Comparison of ENCODE assay signal across 9 cellular contexts in the genomic region with DNA sequence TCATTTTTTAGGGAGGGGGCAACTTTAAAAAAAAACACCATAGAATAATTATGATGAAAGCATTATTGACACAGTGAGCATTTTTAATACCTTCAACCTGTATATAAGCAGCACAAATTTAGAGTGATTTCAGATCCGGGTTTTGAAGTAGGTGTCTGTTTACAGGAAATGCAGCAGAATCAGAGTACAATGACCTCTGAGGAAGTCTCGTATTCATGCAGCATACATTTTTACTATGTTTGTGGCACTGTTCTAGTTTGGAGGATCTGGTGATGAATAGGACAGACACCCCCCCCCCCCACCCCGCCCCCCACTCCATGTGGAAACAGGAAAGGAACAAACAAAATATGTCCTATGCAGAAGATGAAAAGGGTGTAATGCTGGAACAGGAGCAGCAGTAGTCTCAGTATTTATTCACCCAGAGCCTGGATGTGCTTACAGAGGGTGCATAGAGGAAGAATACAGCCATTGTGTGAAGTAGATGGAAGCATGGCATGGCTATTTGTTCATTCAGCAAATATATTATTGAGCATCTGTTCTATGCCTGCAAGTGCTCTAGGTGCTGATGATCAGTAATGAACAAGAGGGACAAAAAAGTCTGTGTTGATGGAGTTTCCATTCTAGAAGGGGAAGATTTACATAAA. TPM values are rescaled to one million over a fixed set of nuclear protein-coding genes. Genes with fewer than 3 reads are reported as not detected.
DNase-seq lines count a peak whose midpoint lies in the region; ATAC-seq and TF ChIP-seq lines count a peak whose summit lies in the region.
"Had no signal": no experiment of that assay in that cellular context is flagged by ENCODE, and none has a peak within 500 bp of the region (broad histone marks: within the 10 kb centered on the region; RNA-seq: fewer than 3 reads in every experiment).

No MANE protein-coding gene starts in this region.

- H3K4me1 Mint-ChIP-seq in Calu3 (ENCODE audit: low read depth, unreplicated experiment), result peaks cover 14% of the 10 kb centered on the region
- H3K4me1 Mint-ChIP-seq in activated T-helper 2 cell treated with anti-CD3 and anti-CD28 coated beads, Interferon-gamma antibody, Interleukin-2, Interleukin-4, amounts not matched to agents 10 μg/mL and 5 μg/mL and 100 μg/mL, durations not matched to agents 14 hours and 24 hours and 36 hours (ENCODE audit: low read depth), result peaks cover 32% of the 10 kb centered on the region

- BruUV-seq in Calu3 (replicated peaks; lab: Mats Ljungman, UMichigan), result no TSS peak

- peaks cover 10% of the 10 kb centered on the region for H3K4me1 ChIP-seq in mucosa of descending colon (ENCODE audit: low read depth)
- H3K4me1 ChIP-seq in testis, result no peaks in the 10 kb centered on the region

- no peaks in the 10 kb centered on the region for H3K9me3 ChIP-seq in mucosa of descending colon
- no peaks in the 10 kb centered on the region for H3K9me3 ChIP-seq in testis

- whole genome bisulfite sequencing in testis, 2 donors, result 58 to 65% methylated on average over 3 of the region's 3 CpGs

- TF ChIP-seq CTCF in Calu3 (IDR thresholded peaks at IDR 0.05; ENCODE audit: unreplicated experiment) (no peak), mucosa of descending colon (IDR thresholded peaks at IDR 0.05) (no peak), testis (IDR thresholded peaks at IDR 0.05) (no peak)

- no peak for DNase-seq in Calu3
- DNase-seq in activated T-helper 2 cell treated with anti-CD3 and anti-CD28 coated beads, Interferon-gamma antibody, Interleukin-2, Interleukin-4, amounts not matched to agents 10 μg/mL and 5 μg/mL and 100 μg/mL, durations not matched to agents 14 hours and 24 hours and 36 hours (ENCODE audit: low spot score), result no peak
- no peak for DNase-seq in mucosa of descending colon
- DNase-seq in OCI-M1 (lab: John Stamatoyannopoulos, UW), result no peak
- no peak for DNase-seq in NCI-H1092 treated with DMSO at 0.1 percent for 48 hours (lab: John Stamatoyannopoulos, UW)
- no peak for DNase-seq in HT-29 (ENCODE audit: low spot score)
- no peak for DNase-seq in testis

- H3K36me3 ChIP-seq in mucosa of descending colon (ENCODE audit: low read depth) (no peaks in the 10 kb centered on the region), testis (ENCODE audit: low read depth, missing control alignments) (no peaks in the 10 kb centered on the region)

- intact Hi-C loops in Calu3 (cut with micrococcal nuclease; ENCODE audit: unreplicated experiment), result no loop called here
- intact Hi-C loops in activated T-helper 2 cell treated with anti-CD3 and anti-CD28 coated beads, Interferon-gamma antibody, Interleukin-2, Interleukin-4, amounts not matched to agents 10 μg/mL and 5 μg/mL and 100 μg/mL, durations not matched to agents 14 hours and 24 hours and 36 hours (cut with micrococcal nuclease), result loop anchor here (2.0 to 5.0 kb wide), 3 partner anchors 20 to 171 kb away; a partner anchor contains a TSS
- intact Hi-C loops in mucosa of descending colon (cut with DNase I, micrococcal nuclease), result no loop called here
- intact Hi-C loops in testis (cut with DNase I; ENCODE audit: low total_unique reads), result no loop called here

- ATAC-seq in HG02642 (IDR thresholded peaks at IDR 0.05; ENCODE audit: poor library complexity, unreplicated experiment) (peak; percentile 34), mucosa of descending colon (peak; percentile 79)
- ATAC-seq: Panc1 had no signal

- no peaks in the 10 kb centered on the region for H3K9me3 Mint-ChIP-seq in Calu3 (ENCODE audit: low read depth, unreplicated experiment)
- H3K9me3 Mint-ChIP-seq in activated T-helper 2 cell treated with anti-CD3 and anti-CD28 coated beads, Interferon-gamma antibody, Interleukin-2, Interleukin-4, amounts not matched to agents 10 μg/mL and 5 μg/mL and 100 μg/mL, durations not matched to agents 14 hours and 24 hours and 36 hours, result no peaks in the 10 kb centered on the region

- no peaks in the 10 kb centered on the region for H3K27me3 ChIP-seq in testis

- H3K27me3 Mint-ChIP-seq in Calu3 (ENCODE audit: unreplicated experiment), result no peaks in the 10 kb centered on the region
- no peaks in the 10 kb centered on the region for H3K27me3 Mint-ChIP-seq in activated T-helper 2 cell treated with anti-CD3 and anti-CD28 coated beads, Interferon-gamma antibody, Interleukin-2, Interleukin-4, amounts not matched to agents 10 μg/mL and 5 μg/mL and 100 μg/mL, durations not matched to agents 14 hours and 24 hours and 36 hours (ENCODE audit: low read depth)

- CTCF ChIA-PET in Calu3 (lab: Charles Lee), result interaction anchor here (1.4 kb wide), 1 partner anchor 13 kb away, joined by 4 read pairs; no protein-coding TSS in a partner anchor

- H3K36me3 Mint-ChIP-seq in Calu3 (ENCODE audit: insufficient read depth, unreplicated experiment), result no peaks in the 10 kb centered on the region
- peaks cover 16% of the 10 kb centered on the region for H3K36me3 Mint-ChIP-seq in activated T-helper 2 cell treated with anti-CD3 and anti-CD28 coated beads, Interferon-gamma antibody, Interleukin-2, Interleukin-4, amounts not matched to agents 10 μg/mL and 5 μg/mL and 100 μg/mL, durations not matched to agents 14 hours and 24 hours and 36 hours (ENCODE audit: low read depth)

- H3K27ac Mint-ChIP-seq in Calu3 (ENCODE audit: unreplicated experiment), result peak overlapping the region; percentile 17
- H3K27ac Mint-ChIP-seq in activated T-helper 2 cell treated with anti-CD3 and anti-CD28 coated beads, Interferon-gamma antibody, Interleukin-2, Interleukin-4, amounts not matched to agents 10 μg/mL and 5 μg/mL and 100 μg/mL, durations not matched to agents 14 hours and 24 hours and 36 hours, result peak overlapping the region; percentile 64

- no peak overlapping the region for H3K27ac ChIP-seq in testis

- no peak for TF ChIP-seq POLR2A in testis (IDR thresholded peaks at IDR 0.05)

- peak overlapping the region; percentile 3 for H3K4me3 Mint-ChIP-seq in Calu3 (ENCODE audit: low read depth, unreplicated experiment)
- peak overlapping the region; percentile 30 for H3K4me3 Mint-ChIP-seq in activated T-helper 2 cell treated with anti-CD3 and anti-CD28 coated beads, Interferon-gamma antibody, Interleukin-2, Interleukin-4, amounts not matched to agents 10 μg/mL and 5 μg/mL and 100 μg/mL, durations not matched to agents 14 hours and 24 hours and 36 hours (ENCODE audit: low read depth)

- H3K4me3 ChIP-seq in mucosa of descending colon (no peak overlapping the region), testis (no peak overlapping the region)

RNA-seq across cellular contexts. Expression of a gene that starts 19.7 kb away (rescaled TPM):
- 82.4 and 92.7 TPM in 2 replicates for total RNA-seq in Calu3 (2022)
- total RNA-seq in activated T-helper 2 cell treated with anti-CD3 and anti-CD28 coated beads, Interferon-gamma antibody, Interleukin-2, Interleukin-4, amounts not matched to agents 10 μg/mL and 5 μg/mL and 100 μg/mL, durations not matched to agents 14 hours and 24 hours and 36 hours, result 35.6 and 36.2 TPM in 2 replicates
- total RNA-seq in mucosa of descending colon, result 10 to 100 TPM; 52.5 to 74.6 (median 58.8) TPM
- total RNA-seq in HT-29 (2014; rRNA removed; shearing (Covaris generic)), result 15.6 and 16.2 TPM in 2 replicates
- total RNA-seq in testis, result 10 to 100 TPM; 23.5 to 23.8 TPM
- 31.4 TPM for polyA plus RNA-seq in testis (ENCODE audit: insufficient read depth, low read depth, low replicate concordance)
